Comparison of ENCODE assay signal across 2 cellular contexts in the genomic region with DNA sequence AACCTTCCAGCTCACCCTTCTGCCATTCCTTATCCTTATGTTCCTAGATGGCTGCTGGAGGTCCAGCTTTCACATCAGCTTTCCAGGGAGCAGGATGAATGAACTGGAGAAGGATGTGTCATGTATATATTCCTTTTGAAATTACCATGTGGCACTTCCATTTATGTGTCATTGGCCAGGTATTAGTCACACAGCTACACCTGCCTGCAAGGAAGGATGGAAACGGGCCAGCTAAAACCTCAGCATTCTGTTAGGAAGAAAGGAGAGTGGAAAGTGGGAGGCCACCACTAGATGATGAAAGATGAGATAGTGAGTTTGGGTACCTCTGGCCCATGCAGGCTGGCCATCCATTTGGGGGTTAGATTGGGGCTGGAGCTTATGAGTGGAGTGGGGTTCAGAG.
TF ChIP-seq lines count a peak whose summit lies in the region.

No MANE protein-coding gene starts in this region.

TF ChIP-seq in IMR-90, 13 proteins besides CTCF, POLR2A, EP300 and RAD21:
- no peak for TF ChIP-seq FOS (IDR thresholded peaks at IDR 0.05; ENCODE audit: low read depth, low read length)
- TF ChIP-seq RFX5 (IDR thresholded peaks at IDR 0.05; ENCODE audit: low read depth, low read length) = no peak
- no peak for TF ChIP-seq MXI1 (IDR thresholded peaks at IDR 0.05; ENCODE audit: borderline replicate concordance, low read depth, low read length)
- TF ChIP-seq NFE2L2 (IDR thresholded peaks at IDR 0.05; ENCODE audit: low read depth, low read length) = no peak
- no peak for TF ChIP-seq BHLHE40 (IDR thresholded peaks at IDR 0.05; ENCODE audit: low read depth, low read length)
- no peak for TF ChIP-seq MAZ (IDR thresholded peaks at IDR 0.05; ENCODE audit: borderline replicate concordance, low read depth, low read length)
- TF ChIP-seq, protein P1, sequence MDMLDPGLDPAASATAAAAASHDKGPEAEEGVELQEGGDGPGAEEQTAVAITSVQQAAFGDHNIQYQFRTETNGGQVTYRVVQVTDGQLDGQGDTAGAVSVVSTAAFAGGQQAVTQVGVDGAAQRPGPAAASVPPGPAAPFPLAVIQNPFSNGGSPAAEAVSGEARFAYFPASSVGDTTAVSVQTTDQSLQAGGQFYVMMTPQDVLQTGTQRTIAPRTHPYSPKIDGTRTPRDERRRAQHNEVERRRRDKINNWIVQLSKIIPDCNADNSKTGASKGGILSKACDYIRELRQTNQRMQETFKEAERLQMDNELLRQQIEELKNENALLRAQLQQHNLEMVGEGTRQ (IDR thresholded peaks at IDR 0.05; ENCODE audit: low read depth, low read length) = no peak
- TF ChIP-seq, protein P2, sequence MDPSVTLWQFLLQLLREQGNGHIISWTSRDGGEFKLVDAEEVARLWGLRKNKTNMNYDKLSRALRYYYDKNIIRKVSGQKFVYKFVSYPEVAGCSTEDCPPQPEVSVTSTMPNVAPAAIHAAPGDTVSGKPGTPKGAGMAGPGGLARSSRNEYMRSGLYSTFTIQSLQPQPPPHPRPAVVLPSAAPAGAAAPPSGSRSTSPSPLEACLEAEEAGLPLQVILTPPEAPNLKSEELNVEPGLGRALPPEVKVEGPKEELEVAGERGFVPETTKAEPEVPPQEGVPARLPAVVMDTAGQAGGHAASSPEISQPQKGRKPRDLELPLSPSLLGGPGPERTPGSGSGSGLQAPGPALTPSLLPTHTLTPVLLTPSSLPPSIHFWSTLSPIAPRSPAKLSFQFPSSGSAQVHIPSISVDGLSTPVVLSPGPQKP (IDR thresholded peaks at IDR 0.05; ENCODE audit: borderline replicate concordance, low read depth, low read length) = no peak
- TF ChIP-seq RCOR1 (IDR thresholded peaks at IDR 0.05; ENCODE audit: insufficient replicate concordance, low read length) = no peak
- no peak for TF ChIP-seq CHD1 (IDR thresholded peaks at IDR 0.05; ENCODE audit: low read depth, low read length)
- no peak for TF ChIP-seq CEBPB (IDR thresholded peaks at IDR 0.05; ENCODE audit: low read depth, low read length)
- TF ChIP-seq MAFK (IDR thresholded peaks at IDR 0.05; ENCODE audit: low read depth, low read length) = no peak
- TF ChIP-seq SMC3 (IDR thresholded peaks at IDR 0.05; ENCODE audit: low read depth, low read length) = no peak

TF ChIP-seq in GM12878, 131 proteins besides CTCF, POLR2A, EP300 and RAD21:
- TF ChIP-seq BHLHE40 (IDR thresholded peaks at IDR 0.05; ENCODE audit: borderline replicate concordance in 1 of 2, low read depth in 2 of 2, low read length in 1 of 2) (no peak), NR2C2 (IDR thresholded peaks at IDR 0.05; ENCODE audit: borderline replicate concordance, control insufficient read depth, insufficient read length, low read depth) (no peak), LARP7 (IDR thresholded peaks at IDR 0.05) (no peak), NRF1 (conservative IDR thresholded peaks at IDR 0.05; ENCODE audit: low read depth, low read length) (no peak), SRF (IDR thresholded peaks at IDR 0.05; ENCODE audit: low read depth in 2 of 2, low read length in 2 of 2) (no peak), TARDBP (IDR thresholded peaks at IDR 0.05; ENCODE audit: borderline replicate concordance) (no peak), EED (IDR thresholded peaks at IDR 0.05; ENCODE audit: low read depth) (peak; percentile 79), JUNB (IDR thresholded peaks at IDR 0.05) (peak; percentile 33; the same call in 1 of the 2 replicates)
- TF ChIP-seq, protein P3, sequence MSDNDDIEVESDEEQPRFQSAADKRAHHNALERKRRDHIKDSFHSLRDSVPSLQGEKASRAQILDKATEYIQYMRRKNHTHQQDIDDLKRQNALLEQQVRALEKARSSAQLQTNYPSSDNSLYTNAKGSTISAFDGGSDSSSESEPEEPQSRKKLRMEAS (IDR thresholded peaks at IDR 0.05; ENCODE audit: low read depth, low read length) = no peak
- TF ChIP-seq, protein P4, sequence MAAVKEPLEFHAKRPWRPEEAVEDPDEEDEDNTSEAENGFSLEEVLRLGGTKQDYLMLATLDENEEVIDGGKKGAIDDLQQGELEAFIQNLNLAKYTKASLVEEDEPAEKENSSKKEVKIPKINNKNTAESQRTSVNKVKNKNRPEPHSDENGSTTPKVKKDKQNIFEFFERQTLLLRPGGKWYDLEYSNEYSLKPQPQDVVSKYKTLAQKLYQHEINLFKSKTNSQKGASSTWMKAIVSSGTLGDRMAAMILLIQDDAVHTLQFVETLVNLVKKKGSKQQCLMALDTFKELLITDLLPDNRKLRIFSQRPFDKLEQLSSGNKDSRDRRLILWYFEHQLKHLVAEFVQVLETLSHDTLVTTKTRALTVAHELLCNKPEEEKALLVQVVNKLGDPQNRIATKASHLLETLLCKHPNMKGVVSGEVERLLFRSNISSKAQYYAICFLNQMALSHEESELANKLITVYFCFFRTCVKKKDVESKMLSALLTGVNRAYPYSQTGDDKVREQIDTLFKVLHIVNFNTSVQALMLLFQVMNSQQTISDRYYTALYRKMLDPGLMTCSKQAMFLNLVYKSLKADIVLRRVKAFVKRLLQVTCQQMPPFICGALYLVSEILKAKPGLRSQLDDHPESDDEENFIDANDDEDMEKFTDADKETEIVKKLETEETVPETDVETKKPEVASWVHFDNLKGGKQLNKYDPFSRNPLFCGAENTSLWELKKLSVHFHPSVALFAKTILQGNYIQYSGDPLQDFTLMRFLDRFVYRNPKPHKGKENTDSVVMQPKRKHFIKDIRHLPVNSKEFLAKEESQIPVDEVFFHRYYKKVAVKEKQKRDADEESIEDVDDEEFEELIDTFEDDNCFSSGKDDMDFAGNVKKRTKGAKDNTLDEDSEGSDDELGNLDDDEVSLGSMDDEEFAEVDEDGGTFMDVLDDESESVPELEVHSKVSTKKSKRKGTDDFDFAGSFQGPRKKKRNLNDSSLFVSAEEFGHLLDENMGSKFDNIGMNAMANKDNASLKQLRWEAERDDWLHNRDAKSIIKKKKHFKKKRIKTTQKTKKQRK (IDR thresholded peaks at IDR 0.05; ENCODE audit: low read depth, low read length) = no peak
- TF ChIP-seq, protein P5, sequence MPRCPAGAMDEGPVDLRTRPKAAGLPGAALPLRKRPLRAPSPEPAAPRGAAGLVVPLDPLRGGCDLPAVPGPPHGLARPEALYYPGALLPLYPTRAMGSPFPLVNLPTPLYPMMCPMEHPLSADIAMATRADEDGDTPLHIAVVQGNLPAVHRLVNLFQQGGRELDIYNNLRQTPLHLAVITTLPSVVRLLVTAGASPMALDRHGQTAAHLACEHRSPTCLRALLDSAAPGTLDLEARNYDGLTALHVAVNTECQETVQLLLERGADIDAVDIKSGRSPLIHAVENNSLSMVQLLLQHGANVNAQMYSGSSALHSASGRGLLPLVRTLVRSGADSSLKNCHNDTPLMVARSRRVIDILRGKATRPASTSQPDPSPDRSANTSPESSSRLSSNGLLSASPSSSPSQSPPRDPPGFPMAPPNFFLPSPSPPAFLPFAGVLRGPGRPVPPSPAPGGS (IDR thresholded peaks at IDR 0.05; ENCODE audit: borderline replicate concordance, insufficient read depth, low read depth, low read length, poor library complexity, severe bottlenecking) = no peak
